In the genomic region with DNA sequence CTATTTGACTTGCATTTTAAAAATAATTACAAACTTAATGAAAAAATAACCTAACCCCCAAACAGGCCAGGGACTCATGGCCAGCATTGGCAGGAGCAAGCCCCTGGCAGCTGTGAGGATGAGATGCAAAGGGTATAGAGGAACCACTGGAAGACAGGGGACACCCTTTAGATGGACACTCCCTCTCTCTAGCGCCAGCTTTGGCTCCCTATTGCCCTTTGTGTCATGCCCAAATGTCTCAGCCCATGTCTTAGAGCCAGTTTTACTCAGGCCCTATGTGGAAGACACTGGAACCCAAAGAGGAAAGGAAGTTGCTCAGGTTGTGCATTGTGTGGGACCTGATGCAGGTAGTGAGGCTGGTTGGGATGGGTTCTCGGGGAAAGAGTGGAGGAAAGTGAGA, we compare ENCODE assay signal across 9 cellular contexts. TPM values are rescaled to one million over a fixed set of nuclear protein-coding genes. Genes with fewer than 3 reads are reported as not detected.
"Had no signal": no experiment of that assay in that cellular context is flagged by ENCODE, and none has a peak within 500 bp of the region (broad histone marks: within the 10 kb centered on the region; RNA-seq: fewer than 3 reads in every experiment).

No MANE protein-coding gene starts in this region.

- ATAC-seq: GM12878 had no signal

- DNase-seq: GDM1, GF-D8 had no signal

- FAIRE-seq: G401.6, GM12878, GM12891, GM12892, GM18507, GM19239 had no signal

- H3K4me3 ChIP-seq: GM12878 had no signal

RNA-seq across cellular contexts. Expression of a gene that starts 34.9 kb away (rescaled TPM):
- total RNA-seq: G401, GM12878 had no signal
